ENCODE assay signal across 14 cellular contexts in genomic region chr1:78122389-78122788, GRCh38.
DNase-seq lines count a peak whose midpoint lies in the region; ATAC-seq lines count a peak whose summit lies in the region.
"Had no signal": no experiment of that assay in that cellular context is flagged by ENCODE, and none has a peak within 500 bp of the region (broad histone marks: within the 10 kb centered on the region; RNA-seq: fewer than 3 reads in every experiment).

No MANE protein-coding gene starts in this region.

- H3K27me3 Mint-ChIP-seq in activated T-helper 17 cell treated with anti-CD3 and anti-CD28 coated beads, Interleukin-2, amount 50 U/mL, for 72 hours: no peaks in the 10 kb centered on the region

- peak; percentile 86 for ATAC-seq in activated T-helper 17 cell treated with anti-CD3 and anti-CD28 coated beads, Interleukin-2, amount 50 U/mL, for 72 hours (replicated peaks)
- peak; percentile 47 for ATAC-seq in stimulated activated effector memory CD8-positive, alpha-beta T cell treated with anti-CD3 and anti-CD28 coated beads, Interleukin-12 subunit alpha, Interleukin-12 subunit beta, amount 100 ng/mL, for 72 hours
- ATAC-seq: A549; CD8-positive, alpha-beta T cell; HCT116 had no signal

- no peak overlapping the region for H3K27ac Mint-ChIP-seq in activated T-helper 17 cell treated with anti-CD3 and anti-CD28 coated beads, Interleukin-2, amount 50 U/mL, for 72 hours
- H3K27ac Mint-ChIP-seq in stimulated activated effector memory CD8-positive, alpha-beta T cell treated with anti-CD3 and anti-CD28 coated beads, Interleukin-12 subunit alpha, Interleukin-12 subunit beta, amount 100 ng/mL, for 72 hours: no peak overlapping the region
- H3K27ac Mint-ChIP-seq: CD14-positive monocyte; CD8-positive, alpha-beta T cell had no signal

- DNase-seq in activated T-cell treated with anti-CD3 and anti-CD28 coated beads for 48 hours (ENCODE audit: low read depth) (peak; percentile 9), ACHN (no peak)
- no peak for DNase-seq in activated T-cell treated with anti-CD3 and anti-CD28 coated beads, Interleukin-2, amount 50 U/mL, for 1 hour
- DNase-seq in stimulated activated CD4-positive, alpha-beta T cell treated with anti-CD3 and anti-CD28 coated beads, Interleukin-1b, Interleukin-23, amount 100 ng/mL, for 48 hours: peak; percentile 19
- no peak for DNase-seq in stimulated activated CD4-positive, alpha-beta T cell treated with anti-CD3 and anti-CD28 coated beads, Interleukin-4, amount 100 ng/mL, for 4 hours
- DNase-seq in stimulated activated effector memory CD8-positive, alpha-beta T cell treated with anti-CD3 and anti-CD28 coated beads, Interleukin-12 subunit alpha, Interleukin-12 subunit beta, amount 100 ng/mL, for 72 hours (ENCODE audit: low spot score in 2 of 2): no peak
- DNase-seq: Caco-2; CD8-positive, alpha-beta T cell; DND-41; GDM1 had no signal

- no peaks in the 10 kb centered on the region for H3K4me1 Mint-ChIP-seq in activated T-helper 17 cell treated with anti-CD3 and anti-CD28 coated beads, Interleukin-2, amount 50 U/mL, for 72 hours
- no peaks in the 10 kb centered on the region for H3K4me1 Mint-ChIP-seq in stimulated activated effector memory CD8-positive, alpha-beta T cell treated with anti-CD3 and anti-CD28 coated beads, Interleukin-12 subunit alpha, Interleukin-12 subunit beta, amount 100 ng/mL, for 72 hours
- H3K4me1 Mint-ChIP-seq: CD14-positive monocyte had no signal

- in situ Hi-C loops in ACHN (cut with HindIII; ENCODE audit: low pct_ligation_motif_present, low pct_unique_long_range_greater_than_20kb, low sequenced_read_pairs): no loop called here

- no peak overlapping the region for H3K4me3 Mint-ChIP-seq in activated T-helper 17 cell treated with anti-CD3 and anti-CD28 coated beads, Interleukin-2, amount 50 U/mL, for 72 hours
- no peak overlapping the region for H3K4me3 Mint-ChIP-seq in stimulated activated effector memory CD8-positive, alpha-beta T cell treated with anti-CD3 and anti-CD28 coated beads, Interleukin-12 subunit alpha, Interleukin-12 subunit beta, amount 100 ng/mL, for 72 hours
- H3K4me3 Mint-ChIP-seq: CD14-positive monocyte; CD8-positive, alpha-beta T cell had no signal

- H3K36me3 Mint-ChIP-seq in activated T-helper 17 cell treated with anti-CD3 and anti-CD28 coated beads, Interleukin-2, amount 50 U/mL, for 72 hours (ENCODE audit: low read depth): no peaks in the 10 kb centered on the region
- no peaks in the 10 kb centered on the region for H3K36me3 Mint-ChIP-seq in stimulated activated effector memory CD8-positive, alpha-beta T cell treated with anti-CD3 and anti-CD28 coated beads, Interleukin-12 subunit alpha, Interleukin-12 subunit beta, amount 100 ng/mL, for 72 hours
- H3K36me3 Mint-ChIP-seq: CD14-positive monocyte; CD8-positive, alpha-beta T cell had no signal

- no peaks in the 10 kb centered on the region for H3K9me3 Mint-ChIP-seq in activated T-helper 17 cell treated with anti-CD3 and anti-CD28 coated beads, Interleukin-2, amount 50 U/mL, for 72 hours
- H3K9me3 Mint-ChIP-seq in stimulated activated effector memory CD8-positive, alpha-beta T cell treated with anti-CD3 and anti-CD28 coated beads, Interleukin-12 subunit alpha, Interleukin-12 subunit beta, amount 100 ng/mL, for 72 hours: no peaks in the 10 kb centered on the region
- H3K9me3 Mint-ChIP-seq: CD8-positive, alpha-beta T cell had no signal

Comparison
In these comparisons a context has a peak if more than half of its experiments do, and no peak if none do; other contexts are left out.
1. DNase-seq: peak in activated T-cell treated with anti-CD3 and anti-CD28 coated beads for 48 hours (single experiment) and stimulated activated CD4-positive, alpha-beta T cell treated with anti-CD3 and anti-CD28 coated beads, Interleukin-1b, Interleukin-23, amount 100 ng/mL, for 48 hours (single experiment); none in activated T-cell treated with anti-CD3 and anti-CD28 coated beads, Interleukin-2, amount 50 U/mL, for 1 hour (single experiment), stimulated activated CD4-positive, alpha-beta T cell treated with anti-CD3 and anti-CD28 coated beads, Interleukin-4, amount 100 ng/mL, for 4 hours (0 of 2), stimulated activated effector memory CD8-positive, alpha-beta T cell treated with anti-CD3 and anti-CD28 coated beads, Interleukin-12 subunit alpha, Interleukin-12 subunit beta, amount 100 ng/mL, for 72 hours (0 of 2) and ACHN (single experiment).